ENCODE assay signal across 1 cellular context in genomic region chr20:62820208-62820961, GRCh38.
TF ChIP-seq lines count a peak whose summit lies in the region.

No MANE protein-coding gene starts in this region.

TF ChIP-seq in HepG2, 621 proteins besides CTCF, POLR2A, EP300 and RAD21 (continued from another document):
- TF ChIP-seq ZGPAT (CRISPR knock-in tag; IDR thresholded peaks at IDR 0.05) (no peak), SIN3A (IDR thresholded peaks at IDR 0.05; ENCODE audit: borderline replicate concordance, low read depth, low read length) (no peak), ZFP36L1 (CRISPR knock-in tag; IDR thresholded peaks at IDR 0.05) (no peak), LRRFIP1 (CRISPR knock-in tag; conservative IDR thresholded peaks at IDR 0.05) (no peak), ZFP41 (CRISPR knock-in tag; IDR thresholded peaks at IDR 0.05; ENCODE audit: borderline replicate concordance) (no peak), MYC (CRISPR knock-in tag; IDR thresholded peaks at IDR 0.05; ENCODE audit: borderline replicate concordance) (no peak), ATAD3A (CRISPR knock-in tag; IDR thresholded peaks at IDR 0.05) (no peak), SNAPC2 (CRISPR knock-in tag; IDR thresholded peaks at IDR 0.05) (no peak), ZBTB14 (CRISPR knock-in tag; IDR thresholded peaks at IDR 0.05) (no peak), ZNF530 (CRISPR knock-in tag; IDR thresholded peaks at IDR 0.05; ENCODE audit: low read depth) (no peak), HMGA1 (CRISPR knock-in tag; conservative IDR thresholded peaks at IDR 0.05) (no peak), DZIP1 (CRISPR knock-in tag; IDR thresholded peaks at IDR 0.05) (no peak), ZNF335 (CRISPR knock-in tag; IDR thresholded peaks at IDR 0.05) (no peak), BCL3 (CRISPR knock-in tag; IDR thresholded peaks at IDR 0.05) (no peak), TBX2 (CRISPR knock-in tag; IDR thresholded peaks at IDR 0.05; ENCODE audit: borderline replicate concordance) (no peak), ZNF781 (CRISPR knock-in tag; IDR thresholded peaks at IDR 0.05; ENCODE audit: borderline replicate concordance, not compliant biosample characterization) (no peak)
